Comparison of ENCODE assay signal across 8 cellular contexts in the genomic region with DNA sequence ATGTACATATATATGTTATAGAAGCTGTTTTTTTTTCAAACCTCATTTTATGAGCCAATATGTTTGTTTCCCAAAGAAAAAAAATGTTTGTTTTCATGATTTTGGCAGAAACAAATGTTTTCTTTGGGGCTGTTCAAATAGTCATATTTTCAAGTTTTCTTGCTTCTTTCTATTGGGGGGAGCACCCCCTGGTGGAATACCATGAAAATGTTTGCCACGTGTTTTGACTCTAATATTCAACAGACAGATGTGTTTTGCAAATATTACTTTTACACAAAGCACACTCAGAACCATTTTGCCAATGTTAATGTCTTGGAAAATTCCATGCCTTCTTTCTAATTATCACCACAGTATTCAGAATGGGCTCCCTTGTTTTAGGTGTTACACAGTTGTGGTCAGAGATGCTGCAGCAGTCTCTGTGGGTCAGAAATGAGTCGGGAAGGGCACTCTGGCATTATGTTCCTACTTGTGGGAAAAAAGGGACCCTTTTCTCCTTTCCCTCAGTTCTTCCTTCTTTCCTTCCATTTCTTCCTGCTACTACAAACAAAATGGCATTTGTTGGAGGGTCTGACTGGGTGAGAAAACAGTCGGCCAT.
DNase-seq lines count a peak whose midpoint lies in the region; ATAC-seq and TF ChIP-seq lines count a peak whose summit lies in the region.

No MANE protein-coding gene starts in this region.

- CTCF ChIA-PET in Calu3 (lab: Charles Lee), result no interaction called here

- H2AFZ ChIP-seq in fibroblast of lung (ENCODE audit: low read length), result no peak overlapping the region

- intact Hi-C loops in Calu3 (cut with micrococcal nuclease; ENCODE audit: unreplicated experiment), result loop anchor here (1.0 to 5.0 kb wide), 4 partner anchors 494 to 754 kb away; no protein-coding TSS in a partner anchor

- no peak overlapping the region for H3K27ac ChIP-seq in fibroblast of lung (ENCODE audit: insufficient read depth, low read length)

- no peaks in the 10 kb centered on the region for H3K9me3 ChIP-seq in fibroblast of lung (ENCODE audit: control insufficient read depth, insufficient read depth, low read depth, low read length)

- H3K79me2 ChIP-seq in fibroblast of lung (ENCODE audit: control insufficient read depth, insufficient read depth, low read length), result no peaks in the 10 kb centered on the region

- H3K9me3 Mint-ChIP-seq in Calu3 (ENCODE audit: low read depth, unreplicated experiment), result no peaks in the 10 kb centered on the region

- H3K36me3 ChIP-seq in fibroblast of lung (ENCODE audit: control insufficient read depth, insufficient read depth, low read length), result no peaks in the 10 kb centered on the region

- H3K4me2 ChIP-seq in fibroblast of lung (ENCODE audit: extremely low read depth, insufficient read depth, low read length), result no peak overlapping the region

- H3K4me1 ChIP-seq in fibroblast of lung (ENCODE audit: control insufficient read depth, extremely low read depth, insufficient read depth, low read length), result no peaks in the 10 kb centered on the region

- no peak for TF ChIP-seq CTCF in Calu3 (IDR thresholded peaks at IDR 0.05; ENCODE audit: unreplicated experiment)
- peak; percentile 53 to 67 for TF ChIP-seq CTCF in fibroblast of lung (conservative IDR thresholded peaks at IDR 0.05 in 1 of 2, IDR thresholded peaks at IDR 0.05 in 1 of 2; ENCODE audit: low read depth in 1 of 2, low read length in 2 of 2)

- no peaks in the 10 kb centered on the region for H3K36me3 Mint-ChIP-seq in Calu3 (ENCODE audit: insufficient read depth, unreplicated experiment)

- peak; percentile 54 for ATAC-seq in GM21723 (IDR thresholded peaks at IDR 0.05; ENCODE audit: unreplicated experiment)
- no peak for ATAC-seq in esophagus mucosa
- ATAC-seq in GM21360 (IDR thresholded peaks at IDR 0.05; ENCODE audit: unreplicated experiment), result no peak
- ATAC-seq in activated CD4-positive, CD25-positive, alpha-beta regulatory T cell treated with anti-CD3 and anti-CD28 coated beads, Interleukin-2, amount 50 U/mL, for 24 hours, result no peak

- BruUV-seq in Calu3 (replicated peaks; lab: Mats Ljungman, UMichigan), result no TSS peak

- DNase-seq in Calu3, result peak; percentile 49
- peak; percentile 78 for DNase-seq in OCI-M1 (lab: John Stamatoyannopoulos, UW)
- peak in 1 of 2 donors; percentile 64 for DNase-seq in fibroblast of lung (ENCODE audit: low read depth in 2 of 2)
- peak; percentile 57 for DNase-seq in putamen (ENCODE audit: low spot score)

- no peaks in the 10 kb centered on the region for H3K4me1 Mint-ChIP-seq in Calu3 (ENCODE audit: low read depth, unreplicated experiment)

- no peak overlapping the region for H3K9ac ChIP-seq in fibroblast of lung (ENCODE audit: insufficient read depth, low read length)

- no peaks in the 10 kb centered on the region for H4K20me1 ChIP-seq in fibroblast of lung (ENCODE audit: control insufficient read depth, extremely low read depth, insufficient read depth, low read length)

- H3K4me3 Mint-ChIP-seq in Calu3 (ENCODE audit: low read depth, unreplicated experiment), result no peak overlapping the region

- H3K27ac Mint-ChIP-seq in Calu3 (ENCODE audit: unreplicated experiment), result no peak overlapping the region

- no peak overlapping the region for H3K4me3 ChIP-seq in fibroblast of lung (replicated peaks in 1 of 4; ENCODE audit: control extremely low read depth in 1 of 4, insufficient read depth in 1 of 4, low read depth in 3 of 4, low read length in 4 of 4)

- no peaks in the 10 kb centered on the region for H3K27me3 ChIP-seq in fibroblast of lung (ENCODE audit: control insufficient read depth, insufficient read depth, low read length)

- no peaks in the 10 kb centered on the region for H3K27me3 Mint-ChIP-seq in Calu3 (ENCODE audit: unreplicated experiment)
